In the genomic region with DNA sequence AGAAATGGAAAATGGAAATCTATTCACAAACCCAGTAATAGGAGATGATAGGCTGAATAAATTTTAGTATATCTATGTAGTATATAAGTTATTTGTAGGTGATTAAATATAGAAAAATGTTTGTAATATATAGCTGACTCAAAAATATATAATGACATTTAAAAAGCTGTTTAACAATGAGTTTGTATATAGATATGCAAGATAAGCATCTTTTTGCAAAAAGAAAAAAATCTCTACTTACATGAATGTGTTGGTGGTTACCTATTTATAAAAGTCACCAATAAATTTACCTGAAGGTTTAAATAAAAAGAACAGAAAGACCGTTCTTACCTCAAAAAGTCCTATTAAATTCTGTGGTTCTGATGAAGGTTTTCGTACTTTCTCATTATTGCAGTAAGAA, we compare ENCODE assay signal across 1 cellular context.
TF ChIP-seq lines count a peak whose summit lies in the region.

No MANE protein-coding gene starts in this region.

TF ChIP-seq in K562, 482 proteins besides CTCF, POLR2A, EP300 and RAD21 (continued from another document):
- TF ChIP-seq, protein P1, sequence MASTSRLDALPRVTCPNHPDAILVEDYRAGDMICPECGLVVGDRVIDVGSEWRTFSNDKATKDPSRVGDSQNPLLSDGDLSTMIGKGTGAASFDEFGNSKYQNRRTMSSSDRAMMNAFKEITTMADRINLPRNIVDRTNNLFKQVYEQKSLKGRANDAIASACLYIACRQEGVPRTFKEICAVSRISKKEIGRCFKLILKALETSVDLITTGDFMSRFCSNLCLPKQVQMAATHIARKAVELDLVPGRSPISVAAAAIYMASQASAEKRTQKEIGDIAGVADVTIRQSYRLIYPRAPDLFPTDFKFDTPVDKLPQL (IDR thresholded peaks at IDR 0.05; ENCODE audit: extremely low read depth, insufficient read length): no peak
- TF ChIP-seq BCOR (IDR thresholded peaks at IDR 0.05) (no peak), MAFG (tag; conservative IDR thresholded peaks at IDR 0.05) (peak; percentile 29; the same call in 1 of the 2 replicates), ZNF444 (CRISPR knock-in tag; IDR thresholded peaks at IDR 0.05) (no peak), ZNF316 (IDR thresholded peaks at IDR 0.05) (peak; percentile 85), NR0B1 (IDR thresholded peaks at IDR 0.05; ENCODE audit: partially characterized antibody) (no peak), ETV5 (CRISPR knock-in tag; IDR thresholded peaks at IDR 0.05; ENCODE audit: low read depth) (no peak), MLLT1 (IDR thresholded peaks at IDR 0.05) (no peak), ZNF263 (CRISPR knock-in tag; IDR thresholded peaks at IDR 0.05; ENCODE audit: borderline replicate concordance) (no peak), TAF9B (IDR thresholded peaks at IDR 0.05; ENCODE audit: partially characterized antibody) (no peak), UBTF (IDR thresholded peaks at IDR 0.05; ENCODE audit: borderline replicate concordance in 1 of 2, low read depth in 2 of 2, low read length in 2 of 2) (no peak)
